8 cellular contexts compared by ENCODE assay signal in genomic region chr17:16987830-16988601, GRCh38. TPM values are rescaled to one million over a fixed set of nuclear protein-coding genes. Genes with fewer than 3 reads are reported as not detected.
A peak's percentile ranks its signal among the peaks of the same experiment; 100 is the strongest.
DNase-seq lines count a peak whose midpoint lies in the region; ATAC-seq, FAIRE-seq and TF ChIP-seq lines count a peak whose summit lies in the region.

No MANE protein-coding gene starts in this region.

- H3K36me3 Mint-ChIP-seq in activated T-helper 17 cell treated with anti-CD3 and anti-CD28 coated beads, Interleukin-2, amount 50 U/mL, for 72 hours (ENCODE audit: low read depth) = no peaks in the 10 kb centered on the region

- H3K27me3 ChIP-seq in PC-9 (ENCODE audit: insufficient read depth, low read depth) (no peaks in the 10 kb centered on the region), heart left ventricle (no peaks in the 10 kb centered on the region), small intestine (ENCODE audit: control insufficient read depth in 2 of 2, insufficient read depth in 2 of 2, low read length in 2 of 2) (no peaks in the 10 kb centered on the region), HAP-1 (ENCODE audit: low read depth) (no peaks in the 10 kb centered on the region)

- H3K27ac ChIP-seq in PC-9 = 0 out of 2 replicates have a peak overlapping the region, but pooled peaks have one; percentile 17
- H3K27ac ChIP-seq in heart left ventricle = peak overlapping the region in 3 of 12 donors; percentile 42 to 82 (median 53)
- H3K27ac ChIP-seq in small intestine (ENCODE audit: low read depth in 1 of 2, low read length in 1 of 2) = peak overlapping the region in 1 of 2 donors; percentile 87

- H3K36me3 ChIP-seq in PC-9 (ENCODE audit: low read depth) = no peaks in the 10 kb centered on the region
- no peaks in the 10 kb centered on the region for H3K36me3 ChIP-seq in heart left ventricle
- H3K36me3 ChIP-seq in small intestine (ENCODE audit: control insufficient read depth in 2 of 2, insufficient read depth in 2 of 2, low read length in 2 of 2) = no peaks in the 10 kb centered on the region
- no peaks in the 10 kb centered on the region for H3K36me3 ChIP-seq in HAP-1 (replicated peaks)

- in situ Hi-C loops in HAP-1 (cut with MboI; ENCODE audit: low sequenced_read_pairs) = no loop called here

- no peak for TF ChIP-seq POLR2A in heart left ventricle (IDR thresholded peaks at IDR 0.05)

- 31 to 36% (median 36%) methylated on average over 11 of the region's 11 CpGs for WGBS in heart left ventricle, 4 donors
- WGBS in small intestine, 3 donors = 32 to 58% (median 51%) methylated on average over 11 of the region's 11 CpGs

- no peaks in the 10 kb centered on the region for H3K27me3 Mint-ChIP-seq in activated T-helper 17 cell treated with anti-CD3 and anti-CD28 coated beads, Interleukin-2, amount 50 U/mL, for 72 hours

- H3K9me3 Mint-ChIP-seq in activated T-helper 17 cell treated with anti-CD3 and anti-CD28 coated beads, Interleukin-2, amount 50 U/mL, for 72 hours = no peaks in the 10 kb centered on the region

- intact Hi-C loops in PC-9 (cut with micrococcal nuclease; ENCODE audit: unreplicated experiment) = no loop called here
- intact Hi-C loops in heart left ventricle (cut with DNase I) = loop anchor here in 2 of 10 donors (5.0 to 10.0 kb wide), 2 partner anchors 66 to 443 kb away; no protein-coding TSS in a partner anchor

- BruUV-seq in PC-9 (replicated peaks; lab: Mats Ljungman, UMichigan) = no TSS peak

- no peaks in the 10 kb centered on the region for H3K9me2 ChIP-seq in PC-9 (ENCODE audit: insufficient read depth)

- DNase-seq in NK-92 treated with Interleukin-12 subunit alpha and Interleukin-12 subunit beta, amount 100 ng/mL, for 24 hours (lab: John Stamatoyannopoulos, UW) = peak; percentile 55
- DNase-seq in NK-92 (lab: John Stamatoyannopoulos, UW; ENCODE audit: unreplicated experiment) (no peak), PC-9 (peak; percentile 63 to 65), heart left ventricle (peak; percentile 74 to 86 (median 77)), small intestine (peak; percentile 29), HAP-1 (ENCODE audit: low spot score in 2 of 2) (no peak)

- TF ChIP-seq CTCF in PC-9 (conservative IDR thresholded peaks at IDR 0.05) (no peak), heart left ventricle (IDR thresholded peaks at IDR 0.05) (no peak)

- H3K79me2 ChIP-seq in PC-9 (ENCODE audit: low read depth) = no peaks in the 10 kb centered on the region

- H3K4me3 Mint-ChIP-seq in activated T-helper 17 cell treated with anti-CD3 and anti-CD28 coated beads, Interleukin-2, amount 50 U/mL, for 72 hours = peak overlapping the region; percentile 79

- peaks cover 19% of the 10 kb centered on the region for H3K4me1 ChIP-seq in PC-9 (replicated peaks; ENCODE audit: insufficient read depth)
- H3K4me1 ChIP-seq in heart left ventricle = peaks cover 0 to 30% (median 6%) of the 10 kb centered on the region in 12 donors
- no peaks in the 10 kb centered on the region for H3K4me1 ChIP-seq in small intestine (ENCODE audit: control insufficient read depth in 2 of 2, insufficient read depth in 1 of 2, low read depth in 1 of 2, low read length in 1 of 2)
- H3K4me1 ChIP-seq in HAP-1 = no peaks in the 10 kb centered on the region

- peaks cover 12% of the 10 kb centered on the region; the same call in 1 of the 2 replicates for H3F3A ChIP-seq in PC-9 (ENCODE audit: insufficient read depth, low read depth)

- peaks cover 29% of the 10 kb centered on the region for H3K4me1 Mint-ChIP-seq in activated T-helper 17 cell treated with anti-CD3 and anti-CD28 coated beads, Interleukin-2, amount 50 U/mL, for 72 hours

- CTCF ChIA-PET in PC-9 (lab: Charles Lee) = interaction anchor here (0.8 to 1.0 kb wide), 2 partner anchors 18 to 404 kb away, joined by 3 read pairs; no protein-coding TSS in a partner anchor

- peak overlapping the region; percentile 17 for H3K4me2 ChIP-seq in PC-9

- POLR2A ChIA-PET in PC-9 (lab: Charles Lee; ENCODE audit: unreplicated experiment) = interaction anchor here (0.7 kb wide), 1 partner anchor 109 kb away, joined by 4 read pairs; no protein-coding TSS in a partner anchor

- peak overlapping the region; percentile 90 for H3K27ac Mint-ChIP-seq in activated T-helper 17 cell treated with anti-CD3 and anti-CD28 coated beads, Interleukin-2, amount 50 U/mL, for 72 hours

- H2AFZ ChIP-seq in PC-9 = no peak overlapping the region

- H3K4me3 ChIP-seq in PC-9 (no peak overlapping the region), heart left ventricle (peak overlapping the region in 1 of 12 donors; percentile 26), small intestine (ENCODE audit: low read depth in 1 of 2, low read length in 2 of 2) (no peak overlapping the region), HAP-1 (no peak overlapping the region)

- no peak for FAIRE-seq in small intestine (lab: Jason Lieb, UNC)

- peaks cover 3% of the 10 kb centered on the region; the same call in 1 of the 2 replicates for H3K9me3 ChIP-seq in PC-9 (ENCODE audit: insufficient read depth, low read depth)
- H3K9me3 ChIP-seq in heart left ventricle = no peaks in the 10 kb centered on the region
- H3K9me3 ChIP-seq in small intestine (ENCODE audit: control insufficient read depth, low read depth) = no peaks in the 10 kb centered on the region
- no peaks in the 10 kb centered on the region for H3K9me3 ChIP-seq in HAP-1

- no peaks in the 10 kb centered on the region for H4K20me1 ChIP-seq in PC-9 (ENCODE audit: insufficient read depth)

- peak; percentile 62 for ATAC-seq in HG02973 (IDR thresholded peaks at IDR 0.05; ENCODE audit: unreplicated experiment)
- peak; percentile 87 for ATAC-seq in activated T-helper 17 cell treated with anti-CD3 and anti-CD28 coated beads, Interleukin-2, amount 50 U/mL, for 72 hours (replicated peaks)
- peak; percentile 47 to 83 (median 78) for ATAC-seq in heart left ventricle

RNA-seq across cellular contexts. Expression of gene TNFRSF13B, which starts 16.1 kb away (rescaled TPM):
- total RNA-seq in PC-9 (2021) = not detected in 2 replicates
- not detected for total RNA-seq in activated T-helper 17 cell treated with anti-CD3 and anti-CD28 coated beads, Interleukin-2, amount 50 U/mL, for 72 hours
- total RNA-seq in heart left ventricle = not detected
- polyA plus RNA-seq in heart left ventricle = not detected
- 1 to 10 TPM in 2 of 3 donors, not detected in 1; 2.0 to 3.0 TPM for polyA plus RNA-seq in small intestine

RNA-seq across cellular contexts. Expression of gene MPRIP, which starts 54.2 kb away (rescaled TPM):
- 411 and 443 TPM in 2 replicates for total RNA-seq in PC-9 (2021)
- 100 to 1,000 TPM; 204 to 207 TPM for total RNA-seq in activated T-helper 17 cell treated with anti-CD3 and anti-CD28 coated beads, Interleukin-2, amount 50 U/mL, for 72 hours
- 100 to 1,000 TPM; 131 to 686 (median 343) TPM for total RNA-seq in heart left ventricle
- 100 to 1,000 TPM; 237 to 476 TPM for polyA plus RNA-seq in heart left ventricle
- polyA plus RNA-seq in small intestine = 100 to 1,000 TPM in 2 of 3 donors, 10 to 100 TPM in 1; 98.9 to 233 (median 219) TPM

Comparison
In these comparisons a context has a peak if more than half of its experiments do, and no peak if none do; other contexts are left out.
1. DNase-seq: peak in NK-92 treated with Interleukin-12 subunit alpha and Interleukin-12 subunit beta, amount 100 ng/mL, for 24 hours (single experiment), PC-9 (2 of 2), heart left ventricle (5 of 5) and small intestine (single experiment); none in NK-92 (single experiment) and HAP-1 (0 of 2).
2. Peak in every context shown above with its lines, with median percentiles within 50 percentile points of each other: ATAC-seq.